In the genomic region with DNA sequence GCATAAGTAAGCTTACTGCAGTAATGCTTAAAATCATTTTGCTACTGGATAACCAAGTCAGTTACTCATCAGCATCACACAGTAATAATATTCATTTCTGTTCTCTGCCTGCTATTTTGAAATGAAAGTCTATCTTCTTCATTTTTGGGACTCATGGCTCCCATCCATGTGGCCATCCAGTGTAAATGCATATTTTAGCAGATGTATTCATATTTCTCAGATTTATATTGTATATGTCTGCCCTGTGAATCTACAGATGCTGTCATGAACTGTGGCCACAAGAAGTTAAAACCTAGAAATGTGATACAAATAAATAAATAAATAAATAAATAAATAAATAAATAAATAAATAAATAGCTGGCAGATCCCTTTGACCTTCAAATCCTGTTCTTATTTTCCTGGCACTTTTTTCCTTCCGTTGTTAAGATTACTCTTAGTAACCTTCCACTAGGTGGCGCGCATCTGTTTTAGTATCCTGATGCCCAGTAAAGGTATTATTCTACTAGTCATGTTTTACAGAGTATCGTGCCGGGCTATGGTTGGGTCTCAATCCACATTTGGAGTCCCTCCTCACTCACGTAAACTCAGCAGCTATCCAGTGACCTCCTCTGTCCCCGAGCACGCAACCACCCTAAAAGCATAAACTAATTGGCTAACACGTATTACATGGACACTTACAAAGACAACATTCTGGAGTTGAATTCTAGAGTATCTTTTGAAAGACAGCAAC, we compare ENCODE assay signal across 9 cellular contexts.
DNase-seq lines count a peak whose midpoint lies in the region; ATAC-seq and TF ChIP-seq lines count a peak whose summit lies in the region.
"Had no signal": no experiment of that assay in that cellular context is flagged by ENCODE, and none has a peak within 500 bp of the region (broad histone marks: within the 10 kb centered on the region; RNA-seq: fewer than 3 reads in every experiment).

No MANE protein-coding gene starts in this region.

- DNase-seq in DMS 273 (lab: John Stamatoyannopoulos, UW; ENCODE audit: unreplicated experiment) (peak; percentile 94), NCI-H2227 treated with DMSO at 0.1 percent for 48 hours (lab: John Stamatoyannopoulos, UW) (peak; percentile 10), MCF 10A (ENCODE audit: unreplicated experiment) (peak; percentile 87), kidney epithelial cell (ENCODE audit: low read depth) (peak; percentile 43)
- DNase-seq in stimulated activated CD4-positive, alpha-beta T cell treated with anti-CD3 and anti-CD28 coated beads, Interleukin-4, amount 100 ng/mL, for 1 hour, result peak; percentile 68
- DNase-seq: activated B cell treated with CpG ODN at 0.5 μM for 24 hours had no signal

- H3K4me1 Mint-ChIP-seq in MCF 10A (ENCODE audit: insufficient read depth, unreplicated experiment), result peaks cover 34% of the 10 kb centered on the region
- H3K4me1 Mint-ChIP-seq: activated B cell treated with CpG ODN at 0.5 μM for 24 hours had no signal

- CTCF ChIA-PET in MCF 10A (lab: Yijun Ruan, JAX), result interaction anchor here (0.5 to 7.4 kb wide), 32 partner anchors 12 to 774 kb away, joined by 3 to 160 read pairs (median 4); partner anchors contain the start of gene CAPSL

- no peaks in the 10 kb centered on the region for H3K36me3 Mint-ChIP-seq in MCF 10A (ENCODE audit: insufficient read depth, unreplicated experiment)

- H3K9me3 Mint-ChIP-seq in MCF 10A (ENCODE audit: unreplicated experiment), result no peaks in the 10 kb centered on the region
- H3K9me3 Mint-ChIP-seq: activated B cell treated with CpG ODN at 0.5 μM for 24 hours had no signal

- H3K4me3 ChIP-seq in kidney epithelial cell (ENCODE audit: low read depth, low read length), result no peak overlapping the region

- no peaks in the 10 kb centered on the region for H3K27me3 Mint-ChIP-seq in MCF 10A (ENCODE audit: insufficient read depth, unreplicated experiment)
- H3K27me3 Mint-ChIP-seq: activated B cell treated with CpG ODN at 0.5 μM for 24 hours had no signal

- TF ChIP-seq CTCF in VCaP (conservative IDR thresholded peaks at IDR 0.05) (peak; percentile 81), MCF 10A (IDR thresholded peaks at IDR 0.05; ENCODE audit: unreplicated experiment) (peak; percentile 47), kidney epithelial cell (IDR thresholded peaks at IDR 0.05; ENCODE audit: insufficient read depth, low read length, poor library complexity, severe bottlenecking) (peak; percentile 65)

- intact Hi-C loops in MCF 10A (cut with micrococcal nuclease), result loop anchor here (1.0 to 10.0 kb wide), 4 partner anchors 127 to 550 kb away; partner anchors contain the start of gene SPEF2

- no peak overlapping the region for H3K27ac ChIP-seq in VCaP

- BruUV-seq in MCF 10A (replicated peaks; lab: Mats Ljungman, UMichigan), result no TSS peak

- POLR2A ChIA-PET in MCF 10A (lab: Yijun Ruan, JAX), result interaction anchor here (1.3 kb wide), 1 partner anchor 149 kb away, joined by 5 read pairs; no protein-coding TSS in a partner anchor

- H3K36me3 ChIP-seq in kidney epithelial cell (ENCODE audit: control insufficient read depth, insufficient read depth, low read length), result no peaks in the 10 kb centered on the region

- ATAC-seq in HG02870 (IDR thresholded peaks at IDR 0.05; ENCODE audit: unreplicated experiment) (peak; percentile 53), GM19455 (IDR thresholded peaks at IDR 0.05; ENCODE audit: unreplicated experiment) (no peak)

- H3K27ac Mint-ChIP-seq in MCF 10A (ENCODE audit: low read depth, unreplicated experiment), result no peak overlapping the region
- H3K27ac Mint-ChIP-seq: activated B cell treated with CpG ODN at 0.5 μM for 24 hours had no signal

- no peak overlapping the region for H3K4me3 Mint-ChIP-seq in MCF 10A (ENCODE audit: unreplicated experiment)
- H3K4me3 Mint-ChIP-seq: activated B cell treated with CpG ODN at 0.5 μM for 24 hours had no signal

- no peaks in the 10 kb centered on the region for H3K27me3 ChIP-seq in kidney epithelial cell (ENCODE audit: control insufficient read depth, insufficient read depth, low read length)

Comparison
In these comparisons a context has a peak if more than half of its experiments do, and no peak if none do; other contexts are left out.
1. DNase-seq: peak in every context shown above with its lines; median percentile 94 in DMS 273; 87 in MCF 10A; 68 in stimulated activated CD4-positive, alpha-beta T cell treated with anti-CD3 and anti-CD28 coated beads, Interleukin-4, amount 100 ng/mL, for 1 hour; 43 in kidney epithelial cell; 10 in NCI-H2227 treated with DMSO at 0.1 percent for 48 hours.